1 cellular context compared by ENCODE assay signal in genomic region chrX:55196688-55197087, GRCh38.
TF ChIP-seq lines count a peak whose summit lies in the region.

No MANE protein-coding gene starts in this region.

TF ChIP-seq in HEK293, 187 proteins besides CTCF, POLR2A, EP300 and RAD21 (continued from another document):
- TF ChIP-seq ZNF48 (tag by site-specific recombination; IDR thresholded peaks at IDR 0.05) (no peak), PRDM6 (tag by site-specific recombination; IDR thresholded peaks at IDR 0.05) (no peak), ZBTB8A (tag by site-specific recombination; IDR thresholded peaks at IDR 0.05) (no peak), ZNF202 (tag by site-specific recombination; IDR thresholded peaks at IDR 0.05; ENCODE audit: borderline replicate concordance) (no peak), ZNF629 (tag by site-specific recombination; IDR thresholded peaks at IDR 0.05) (no peak), KLF17 (tag by site-specific recombination; IDR thresholded peaks at IDR 0.05) (no peak), ZBTB48 (tag by site-specific recombination; IDR thresholded peaks at IDR 0.05) (no peak), MZF1 (tag by site-specific recombination; IDR thresholded peaks at IDR 0.05; ENCODE audit: borderline replicate concordance) (0 out of 2 replicates have a peak, but pooled peaks have one; percentile 36), ZNF529 (tag by site-specific recombination; IDR thresholded peaks at IDR 0.05; ENCODE audit: insufficient replicate concordance) (no peak)
